In the genomic region with DNA sequence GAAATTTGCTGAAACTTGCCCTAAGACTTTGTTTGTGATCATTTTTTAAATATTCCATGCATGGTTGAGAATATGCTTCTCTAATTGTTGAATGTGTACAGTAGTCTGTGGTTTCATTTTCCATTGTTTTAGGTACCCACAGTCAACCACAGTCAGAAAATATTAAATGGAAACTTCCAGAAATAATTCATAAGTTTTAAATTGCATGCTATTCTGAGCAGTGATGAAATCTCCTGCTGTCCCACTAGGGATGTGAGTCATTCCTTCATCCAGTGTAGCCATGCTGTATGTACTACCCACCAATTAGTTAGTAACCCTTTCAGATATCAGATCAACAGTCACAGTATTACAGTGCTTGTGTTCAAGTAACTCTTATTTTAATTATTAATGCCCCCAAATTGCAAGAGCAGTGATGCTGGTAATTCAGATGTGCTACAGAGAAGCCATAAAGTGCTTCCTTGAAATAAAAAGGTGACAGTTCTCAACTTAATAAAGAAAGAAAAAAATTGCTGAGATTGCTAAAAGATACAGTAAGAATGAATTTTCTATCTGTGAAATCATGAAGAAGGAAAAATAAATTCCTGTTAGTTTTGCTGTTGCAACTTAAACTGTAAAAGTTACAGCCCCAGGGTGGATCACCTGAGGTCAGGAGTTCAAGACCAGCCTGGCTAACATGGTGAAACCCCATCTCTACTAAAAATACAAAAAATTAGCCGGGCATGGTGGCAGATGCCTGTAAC, we compare ENCODE assay signal across 14 cellular contexts.
DNase-seq lines count a peak whose midpoint lies in the region; ATAC-seq and TF ChIP-seq lines count a peak whose summit lies in the region.
"Had no signal": no experiment of that assay in that cellular context is flagged by ENCODE, and none has a peak within 500 bp of the region (broad histone marks: within the 10 kb centered on the region; RNA-seq: fewer than 3 reads in every experiment).

No MANE protein-coding gene starts in this region.

- H3K27me3 ChIP-seq in AG04450 (ENCODE audit: control insufficient read depth, insufficient read depth, low read length) (no peaks in the 10 kb centered on the region), IMR-90 (ENCODE audit: control insufficient read depth, insufficient read depth, low read length) (no peaks in the 10 kb centered on the region), foreskin keratinocyte (peaks cover 5% of the 10 kb centered on the region)
- H3K27me3 ChIP-seq: pancreas had no signal

- no peak overlapping the region for H4K91ac ChIP-seq in IMR-90 (ENCODE audit: insufficient read depth, low read depth, low read length)

- H3K4me3 ChIP-seq in AG04450 (ENCODE audit: low read depth, low read length), result no peak overlapping the region
- no peak overlapping the region for H3K4me3 ChIP-seq in IMR-90 (ENCODE audit: insufficient read depth, low read depth, low read length)
- H3K4me3 ChIP-seq: pancreas had no signal

- no peak overlapping the region for H2BK20ac ChIP-seq in IMR-90 (ENCODE audit: low read depth, low read length)

- H4K5ac ChIP-seq in IMR-90 (ENCODE audit: low read depth, low read length), result no peak overlapping the region

- POLR2A ChIA-PET in AG04450 (lab: Yijun Ruan, JAX), result no interaction called here
- POLR2A ChIA-PET in IMR-90 (lab: Charles Lee; ENCODE audit: unreplicated experiment), result no interaction called here

- no peaks in the 10 kb centered on the region for H3K9me1 ChIP-seq in IMR-90 (ENCODE audit: insufficient read depth, low read length)

- no TSS peak for BruUV-seq in IMR-90 (replicated peaks; lab: Mats Ljungman, UMichigan)

- TF ChIP-seq RAD21 in IMR-90 (IDR thresholded peaks at IDR 0.05; ENCODE audit: low read length), result no peak

- intact Hi-C loops in IMR-90 (cut with micrococcal nuclease), result no loop called here

- H3K4me1 ChIP-seq in IMR-90 (ENCODE audit: control insufficient read depth, insufficient read depth, low read length) (no peaks in the 10 kb centered on the region), foreskin keratinocyte (peaks cover 3% of the 10 kb centered on the region)
- H3K4me1 ChIP-seq: pancreas had no signal

- no peak overlapping the region for H2BK120ac ChIP-seq in IMR-90 (ENCODE audit: low read depth, low read length)

- H3K36me3 ChIP-seq in IMR-90 (ENCODE audit: control insufficient read depth, insufficient read depth, low read length), result no peaks in the 10 kb centered on the region
- H3K36me3 ChIP-seq: pancreas had no signal

- no CpG with 5 or more reads among the region's 1 CpG for WGBS in IMR-90 (ENCODE audit: extremely low coverage in 2 of 2, insufficient read length in 1 of 2), 2 experiments

- CTCF ChIA-PET in AG04450 (lab: Charles Lee), result no interaction called here
- CTCF ChIA-PET in IMR-90 (lab: Yijun Ruan, JAX), result no interaction called here

- no peak overlapping the region for H3K4ac ChIP-seq in IMR-90 (ENCODE audit: low read depth, low read length)

- H3K14ac ChIP-seq in IMR-90 (replicated peaks; ENCODE audit: low read depth, low read length), result no peak overlapping the region

- DNase-seq in AG04450 (ENCODE audit: low read depth, low spot score) (peak; percentile 7), IMR-90 (peak; percentile 72), amniotic stem cell (lab: John Stamatoyannopoulos, UW) (peak; percentile 42), foreskin keratinocyte (peak; percentile 21 to 62), kidney glomerular epithelial cell (lab: John Stamatoyannopoulos, UW) (no peak), GM19240 (ENCODE audit: insufficient read length, low spot score) (no peak)
- no peak for DNase-seq in activated naive CD4-positive, alpha-beta T cell (lab: John Stamatoyannopoulos, UW)
- no peak for DNase-seq in stimulated activated CD4-positive, alpha-beta T cell treated with anti-CD3 and anti-CD28 coated beads, Interleukin-4, amount 100 ng/mL, for 4 hours
- DNase-seq: effector memory CD8-positive, alpha-beta T cell; pancreas; SHP77; stimulated activated CD4-positive, alpha-beta T cell treated with anti-CD3 and anti-CD28 coated beads, Interleukin-2, amount 100 ng/mL, for 24 hours had no signal

- ATAC-seq in IMR-90 (ENCODE audit: low read depth) (peak; percentile 87), foreskin keratinocyte (peak; percentile 77)
- ATAC-seq: effector memory CD8-positive, alpha-beta T cell; pancreas; stimulated activated memory B cell treated with anti-CD40 and anti-IgM and Interleukin-4, amounts not matched to agents 10 μg/mL and 1 μg/mL and 100 μg/mL, for 72 hours had no signal

- H3K18ac ChIP-seq in IMR-90 (ENCODE audit: low read depth, low read length), result no peak overlapping the region

- H3K27ac ChIP-seq in AG04450 (ENCODE audit: low read depth, low read length) (no peak overlapping the region), IMR-90 (ENCODE audit: insufficient read depth, low read length) (no peak overlapping the region), foreskin keratinocyte (no peak overlapping the region)
- H3K27ac ChIP-seq: C4-2B, pancreas had no signal

- H2BK15ac ChIP-seq in IMR-90 (ENCODE audit: low read depth, low read length), result no peak overlapping the region

- H3K9me3 ChIP-seq in AG04450 (ENCODE audit: control insufficient read depth, insufficient read depth, low read length) (no peaks in the 10 kb centered on the region), IMR-90 (ENCODE audit: control insufficient read depth, insufficient read depth, low read length) (no peaks in the 10 kb centered on the region)
- H3K9me3 ChIP-seq: pancreas had no signal

- H2AFZ ChIP-seq in IMR-90 (replicated peaks; ENCODE audit: low read length, poor library complexity), result no peak overlapping the region

- no peaks in the 10 kb centered on the region for H4K20me1 ChIP-seq in IMR-90 (ENCODE audit: insufficient read depth, low read length)

- H3K9ac ChIP-seq in IMR-90 (ENCODE audit: low read depth, low read length), result no peak overlapping the region

- H3K56ac ChIP-seq in IMR-90 (ENCODE audit: extremely low read depth, insufficient read depth, low read length), result no peak overlapping the region

- no peak overlapping the region for H3K4me2 ChIP-seq in IMR-90 (ENCODE audit: low read depth, low read length)

- H4K8ac ChIP-seq in IMR-90 (ENCODE audit: low read depth in 2 of 2, low read length in 2 of 2), result no peak overlapping the region

- in situ Hi-C loops in IMR-90 (cut with MboI; ENCODE audit: low sequenced_read_pairs), result no loop called here

- no peaks in the 10 kb centered on the region for H3K79me1 ChIP-seq in IMR-90 (ENCODE audit: low read depth in 1 of 2, low read length in 2 of 2)

- no peak for TF ChIP-seq CTCF in AG04450 (IDR thresholded peaks at IDR 0.05; ENCODE audit: low read depth, low read length)
- no peak for TF ChIP-seq CTCF in IMR-90 (conservative IDR thresholded peaks at IDR 0.05; ENCODE audit: low read depth, low read length)
- no peak for TF ChIP-seq CTCF in foreskin keratinocyte (conservative IDR thresholded peaks at IDR 0.05)

- dilution Hi-C loops in IMR-90 (cut with HindIII; ENCODE audit: low sequenced_read_pairs, unreplicated experiment), result no loop called here

- no peak overlapping the region for H2AK9ac ChIP-seq in IMR-90 (replicated peaks; ENCODE audit: low read depth, low read length, poor library complexity)

- H3K23ac ChIP-seq in IMR-90 (ENCODE audit: low read depth, low read length), result no peak overlapping the region

- no peak overlapping the region for H2AK5ac ChIP-seq in IMR-90 (ENCODE audit: low read depth, low read length)

- TF ChIP-seq POLR2A in IMR-90 (IDR thresholded peaks at IDR 0.05; ENCODE audit: low read depth, low read length), result no peak

- no peak overlapping the region for H2BK5ac ChIP-seq in IMR-90 (ENCODE audit: low read depth, low read length, poor library complexity, severe bottlenecking)

TF ChIP-seq in IMR-90, 13 proteins besides CTCF, POLR2A, EP300 and RAD21:
- TF ChIP-seq MAZ (IDR thresholded peaks at IDR 0.05; ENCODE audit: borderline replicate concordance, low read depth, low read length), result no peak
- peak; percentile 22; the same call in 1 of the 2 replicates for TF ChIP-seq FOS (IDR thresholded peaks at IDR 0.05; ENCODE audit: low read depth, low read length)
- peak; percentile 92 for TF ChIP-seq MAFK (IDR thresholded peaks at IDR 0.05; ENCODE audit: low read depth, low read length)
- peak; percentile 80 for TF ChIP-seq CEBPB (IDR thresholded peaks at IDR 0.05; ENCODE audit: low read depth, low read length)

Comparison
In these comparisons a context has a peak if more than half of its experiments do, and no peak if none do; other contexts are left out.
1. DNase-seq: peak in AG04450 (single experiment), IMR-90 (single experiment), amniotic stem cell (single experiment) and foreskin keratinocyte (2 of 2); none in kidney glomerular epithelial cell (single experiment), activated naive CD4-positive, alpha-beta T cell (0 of 4), stimulated activated CD4-positive, alpha-beta T cell treated with anti-CD3 and anti-CD28 coated beads, Interleukin-4, amount 100 ng/mL, for 4 hours (0 of 2) and GM19240 (single experiment).